In the genomic region with DNA sequence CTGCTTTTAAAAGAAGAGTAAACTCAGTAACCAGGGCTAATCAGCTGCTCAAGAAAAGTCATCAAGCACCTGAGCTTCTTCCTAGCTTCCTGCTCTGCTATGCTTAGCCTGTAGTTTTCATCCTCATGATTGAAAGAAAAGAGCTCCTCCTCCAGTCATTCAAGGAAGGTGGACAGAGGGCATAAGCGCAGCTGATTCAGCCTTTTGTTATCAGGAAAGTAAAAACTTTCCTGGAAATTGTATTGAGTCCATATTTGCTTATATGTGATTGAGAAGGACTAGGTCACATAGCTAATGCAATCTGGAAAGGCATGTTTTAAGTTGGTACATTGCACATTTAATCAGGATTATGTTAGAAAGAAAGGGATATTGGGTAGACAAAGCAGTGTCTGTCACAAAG, we compare ENCODE assay signal across 15 cellular contexts. TPM values are rescaled to one million over a fixed set of nuclear protein-coding genes. Genes with fewer than 3 reads are reported as not detected.
DNase-seq lines count a peak whose midpoint lies in the region; ATAC-seq and TF ChIP-seq lines count a peak whose summit lies in the region.
"Had no signal": no experiment of that assay in that cellular context is flagged by ENCODE, and none has a peak within 500 bp of the region (broad histone marks: within the 10 kb centered on the region; RNA-seq: fewer than 3 reads in every experiment).

No MANE protein-coding gene starts in this region.

- peaks cover 11% of the 10 kb centered on the region for H3K4me1 Mint-ChIP-seq in WTC11

- no peak overlapping the region for H3K4me3 Mint-ChIP-seq in WTC11
- H3K4me3 Mint-ChIP-seq: CD14-positive monocyte; CD8-positive, alpha-beta T cell had no signal

- no peak overlapping the region for H2AFZ ChIP-seq in hepatocyte

- H3K4me2 ChIP-seq in hepatocyte (no peak overlapping the region), mesendoderm (ENCODE audit: low read length) (no peak overlapping the region)

- POLR2A ChIA-PET in WTC11 (lab: Charles Lee), result interaction anchor here (1.4 kb wide), 1 partner anchor 9 kb away, joined by 3 read pairs; no protein-coding TSS in a partner anchor

- H3K4ac ChIP-seq in mesendoderm (ENCODE audit: low read depth, low read length), result no peak overlapping the region

- H3K9me3 Mint-ChIP-seq in WTC11, result no peaks in the 10 kb centered on the region
- H3K9me3 Mint-ChIP-seq: CD8-positive, alpha-beta T cell had no signal

- no peaks in the 10 kb centered on the region for H3K4me1 ChIP-seq in hepatocyte (ENCODE audit: insufficient read depth)
- H3K4me1 ChIP-seq in mesendoderm (ENCODE audit: control insufficient read depth, low read depth, low read length), result no peaks in the 10 kb centered on the region
- peaks cover 5 to 44% of the 10 kb centered on the region in 2 donors for H3K4me1 ChIP-seq in left lung
- H3K4me1 ChIP-seq: HAP-1 had no signal

- H3K79me2 ChIP-seq in hepatocyte (no peaks in the 10 kb centered on the region), mesendoderm (ENCODE audit: control insufficient read depth, insufficient read depth, low read length) (no peaks in the 10 kb centered on the region)

- H4K5ac ChIP-seq in mesendoderm (ENCODE audit: low read length), result no peak overlapping the region

- H4K8ac ChIP-seq in mesendoderm (ENCODE audit: low read depth, low read length), result no peak overlapping the region

- no peak overlapping the region for H3K56ac ChIP-seq in mesendoderm (ENCODE audit: low read length)

- H3K27me3 Mint-ChIP-seq in WTC11 (ENCODE audit: low read depth), result no peaks in the 10 kb centered on the region

- intact Hi-C loops in left lung (cut with DNase I), result no loop called here

- H3K79me1 ChIP-seq in mesendoderm (ENCODE audit: low read length), result no peaks in the 10 kb centered on the region

- no peak overlapping the region for H2AK5ac ChIP-seq in mesendoderm (ENCODE audit: low read length)

- H4K20me1 ChIP-seq in hepatocyte (ENCODE audit: insufficient read depth, poor library complexity, severe bottlenecking), result no peaks in the 10 kb centered on the region

- 70% methylated on average over 1 of the region's 1 CpG for WGBS in hepatocyte (ENCODE audit: low lambda C conversion rate, missing lambda C conversion rate)
- WGBS in mesendoderm (ENCODE audit: extremely low coverage, insufficient coverage, low lambda C conversion rate), result no CpG with 5 or more reads among the region's 1 CpG

- H2BK15ac ChIP-seq in mesendoderm (replicated peaks; ENCODE audit: low read depth), result no peak overlapping the region

- H3K36me3 ChIP-seq in hepatocyte (replicated peaks; ENCODE audit: insufficient read depth, low read depth) (no peaks in the 10 kb centered on the region), mesendoderm (ENCODE audit: control insufficient read depth, insufficient read depth, low read length) (no peaks in the 10 kb centered on the region), left lung (no peaks in the 10 kb centered on the region)
- H3K36me3 ChIP-seq: HAP-1 had no signal

- H3K27ac ChIP-seq in hepatocyte, result peak overlapping the region; percentile 24
- no peak overlapping the region for H3K27ac ChIP-seq in mesendoderm (ENCODE audit: low read depth, low read length)
- H3K27ac ChIP-seq in left lung, result no peak overlapping the region
- H3K27ac ChIP-seq: 22Rv1 had no signal

- H3K9me3 ChIP-seq in hepatocyte (ENCODE audit: low read depth) (no peaks in the 10 kb centered on the region), left lung (no peaks in the 10 kb centered on the region)
- H3K9me3 ChIP-seq: HAP-1 had no signal

- peak overlapping the region; percentile 37; the same call in 1 of the 2 replicates for H3K27ac Mint-ChIP-seq in WTC11
- H3K27ac Mint-ChIP-seq: CD14-positive monocyte; CD8-positive, alpha-beta T cell had no signal

- ATAC-seq in WTC11 (no peak), left lung (no peak)
- ATAC-seq: CD8-positive, alpha-beta T cell had no signal

- CTCF ChIA-PET in WTC11 (lab: Charles Lee), result interaction anchor here (1.3 to 1.6 kb wide), 2 partner anchors 8 to 86 kb away, joined by 3 read pairs; a partner anchor contains a TSS

- H3K23ac ChIP-seq in mesendoderm (ENCODE audit: low read length), result no peak overlapping the region

- no peak overlapping the region for H2BK120ac ChIP-seq in mesendoderm (ENCODE audit: low read depth, low read length)

- H3K18ac ChIP-seq in mesendoderm (ENCODE audit: low read length), result no peak overlapping the region

- H3K4me3 ChIP-seq in hepatocyte (no peak overlapping the region), mesendoderm (ENCODE audit: low read length) (no peak overlapping the region), left lung (no peak overlapping the region)
- H3K4me3 ChIP-seq: HAP-1 had no signal

- no peak for TF ChIP-seq CTCF in WTC11 (IDR thresholded peaks at IDR 0.05)
- TF ChIP-seq CTCF in hepatocyte (IDR thresholded peaks at IDR 0.05; ENCODE audit: poor library complexity), result no peak
- TF ChIP-seq CTCF in left lung (IDR thresholded peaks at IDR 0.05), result no peak

- no peaks in the 10 kb centered on the region for H3K36me3 Mint-ChIP-seq in WTC11
- H3K36me3 Mint-ChIP-seq: CD8-positive, alpha-beta T cell had no signal

- peak; percentile 5 for DNase-seq in NCI-H82 (lab: John Stamatoyannopoulos, UW)
- DNase-seq in NCI-H82 treated with DMSO at 0.1 percent for 48 hours (lab: John Stamatoyannopoulos, UW; ENCODE audit: unreplicated experiment), result no peak
- no peak for DNase-seq in WTC11 (ENCODE audit: low spot score)
- peak; percentile 50 for DNase-seq in hepatocyte (ENCODE audit: low spot score)
- DNase-seq in NCI-H2171 (lab: John Stamatoyannopoulos, UW), result no peak
- no peak for DNase-seq in mesendoderm
- DNase-seq in left lung, result no peak
- DNase-seq in activated CD4-positive, alpha-beta T cell treated with anti-CD3 and anti-CD28 coated beads for 1 hour, result no peak
- DNase-seq: CD8-positive, alpha-beta T cell; COR-L47; DND-41; GDM1 had no signal

- H3K9ac ChIP-seq in mesendoderm (ENCODE audit: low read length), result no peak overlapping the region

- no peak overlapping the region for H2BK5ac ChIP-seq in mesendoderm (ENCODE audit: low read length)

- no peaks in the 10 kb centered on the region for H3K9me2 ChIP-seq in hepatocyte (replicated peaks; ENCODE audit: insufficient read depth)

- H3K27me3 ChIP-seq in hepatocyte (no peaks in the 10 kb centered on the region), mesendoderm (ENCODE audit: insufficient read depth, low read length, poor library complexity) (no peaks in the 10 kb centered on the region), left lung (no peaks in the 10 kb centered on the region)

TF ChIP-seq in WTC11, 78 proteins besides CTCF, POLR2A, EP300 and RAD21 (continues in another document):
- TF ChIP-seq, protein P1, sequence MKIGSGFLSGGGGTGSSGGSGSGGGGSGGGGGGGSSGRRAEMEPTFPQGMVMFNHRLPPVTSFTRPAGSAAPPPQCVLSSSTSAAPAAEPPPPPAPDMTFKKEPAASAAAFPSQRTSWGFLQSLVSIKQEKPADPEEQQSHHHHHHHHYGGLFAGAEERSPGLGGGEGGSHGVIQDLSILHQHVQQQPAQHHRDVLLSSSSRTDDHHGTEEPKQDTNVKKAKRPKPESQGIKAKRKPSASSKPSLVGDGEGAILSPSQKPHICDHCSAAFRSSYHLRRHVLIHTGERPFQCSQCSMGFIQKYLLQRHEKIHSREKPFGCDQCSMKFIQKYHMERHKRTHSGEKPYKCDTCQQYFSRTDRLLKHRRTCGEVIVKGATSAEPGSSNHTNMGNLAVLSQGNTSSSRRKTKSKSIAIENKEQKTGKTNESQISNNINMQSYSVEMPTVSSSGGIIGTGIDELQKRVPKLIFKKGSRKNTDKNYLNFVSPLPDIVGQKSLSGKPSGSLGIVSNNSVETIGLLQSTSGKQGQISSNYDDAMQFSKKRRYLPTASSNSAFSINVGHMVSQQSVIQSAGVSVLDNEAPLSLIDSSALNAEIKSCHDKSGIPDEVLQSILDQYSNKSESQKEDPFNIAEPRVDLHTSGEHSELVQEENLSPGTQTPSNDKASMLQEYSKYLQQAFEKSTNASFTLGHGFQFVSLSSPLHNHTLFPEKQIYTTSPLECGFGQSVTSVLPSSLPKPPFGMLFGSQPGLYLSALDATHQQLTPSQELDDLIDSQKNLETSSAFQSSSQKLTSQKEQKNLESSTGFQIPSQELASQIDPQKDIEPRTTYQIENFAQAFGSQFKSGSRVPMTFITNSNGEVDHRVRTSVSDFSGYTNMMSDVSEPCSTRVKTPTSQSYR (CRISPR knock-in tag; IDR thresholded peaks at IDR 0.05), result no peak
- no peak for TF ChIP-seq GTF2I (CRISPR knock-in tag; conservative IDR thresholded peaks at IDR 0.05)
- TF ChIP-seq NFATC4 (CRISPR knock-in tag; IDR thresholded peaks at IDR 0.05), result no peak
- no peak for TF ChIP-seq FOXP1 (CRISPR knock-in tag; IDR thresholded peaks at IDR 0.05; ENCODE audit: borderline replicate concordance)
- no peak for TF ChIP-seq EMX1 (CRISPR knock-in tag; IDR thresholded peaks at IDR 0.05)
- TF ChIP-seq, protein P2, sequence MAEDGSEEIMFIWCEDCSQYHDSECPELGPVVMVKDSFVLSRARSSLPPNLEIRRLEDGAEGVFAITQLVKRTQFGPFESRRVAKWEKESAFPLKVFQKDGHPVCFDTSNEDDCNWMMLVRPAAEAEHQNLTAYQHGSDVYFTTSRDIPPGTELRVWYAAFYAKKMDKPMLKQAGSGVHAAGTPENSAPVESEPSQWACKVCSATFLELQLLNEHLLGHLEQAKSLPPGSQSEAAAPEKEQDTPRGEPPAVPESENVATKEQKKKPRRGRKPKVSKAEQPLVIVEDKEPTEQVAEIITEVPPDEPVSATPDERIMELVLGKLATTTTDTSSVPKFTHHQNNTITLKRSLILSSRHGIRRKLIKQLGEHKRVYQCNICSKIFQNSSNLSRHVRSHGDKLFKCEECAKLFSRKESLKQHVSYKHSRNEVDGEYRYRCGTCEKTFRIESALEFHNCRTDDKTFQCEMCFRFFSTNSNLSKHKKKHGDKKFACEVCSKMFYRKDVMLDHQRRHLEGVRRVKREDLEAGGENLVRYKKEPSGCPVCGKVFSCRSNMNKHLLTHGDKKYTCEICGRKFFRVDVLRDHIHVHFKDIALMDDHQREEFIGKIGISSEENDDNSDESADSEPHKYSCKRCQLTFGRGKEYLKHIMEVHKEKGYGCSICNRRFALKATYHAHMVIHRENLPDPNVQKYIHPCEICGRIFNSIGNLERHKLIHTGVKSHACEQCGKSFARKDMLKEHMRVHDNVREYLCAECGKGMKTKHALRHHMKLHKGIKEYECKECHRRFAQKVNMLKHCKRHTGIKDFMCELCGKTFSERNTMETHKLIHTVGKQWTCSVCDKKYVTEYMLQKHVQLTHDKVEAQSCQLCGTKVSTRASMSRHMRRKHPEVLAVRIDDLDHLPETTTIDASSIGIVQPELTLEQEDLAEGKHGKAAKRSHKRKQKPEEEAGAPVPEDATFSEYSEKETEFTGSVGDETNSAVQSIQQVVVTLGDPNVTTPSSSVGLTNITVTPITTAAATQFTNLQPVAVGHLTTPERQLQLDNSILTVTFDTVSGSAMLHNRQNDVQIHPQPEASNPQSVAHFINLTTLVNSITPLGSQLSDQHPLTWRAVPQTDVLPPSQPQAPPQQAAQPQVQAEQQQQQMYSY (CRISPR knock-in tag; IDR thresholded peaks at IDR 0.05), result no peak
- no peak for TF ChIP-seq GRHL2 (CRISPR knock-in tag; IDR thresholded peaks at IDR 0.05; ENCODE audit: insufficient replicate concordance, severe bottlenecking)

RNA-seq across cellular contexts. Expression of a gene that starts 8.5 kb away (rescaled TPM):
- total RNA-seq in WTC11 (2021), result 46.2 to 48.7 TPM (median 47.8 TPM) in 3 replicates
- total RNA-seq in hepatocyte, result 69.8 and 79.8 TPM in 2 replicates
- 19.7 and 21.5 TPM in 2 replicates for polyA plus RNA-seq in hepatocyte
- polyA plus RNA-seq in mesendoderm (2013, experiment 1 of 2), result 25.9 TPM
- 25.8 TPM for polyA plus RNA-seq in mesendoderm (2013, experiment 2 of 2)
- total RNA-seq in left lung, result 100 to 1,000 TPM in 1 of 2 donors, 10 to 100 TPM in 1; 80.4 to 117 TPM

Comparison
In these comparisons a context has a peak if more than half of its experiments do, and no peak if none do; other contexts are left out.
1. DNase-seq: peak in NCI-H82 (single experiment) and hepatocyte (single experiment); none in NCI-H82 treated with DMSO at 0.1 percent for 48 hours (single experiment), WTC11 (single experiment), NCI-H2171 (single experiment), mesendoderm (single experiment), left lung (0 of 2) and activated CD4-positive, alpha-beta T cell treated with anti-CD3 and anti-CD28 coated beads for 1 hour (single experiment).